Comparison of ENCODE assay signal across 1 cellular context in the genomic region with DNA sequence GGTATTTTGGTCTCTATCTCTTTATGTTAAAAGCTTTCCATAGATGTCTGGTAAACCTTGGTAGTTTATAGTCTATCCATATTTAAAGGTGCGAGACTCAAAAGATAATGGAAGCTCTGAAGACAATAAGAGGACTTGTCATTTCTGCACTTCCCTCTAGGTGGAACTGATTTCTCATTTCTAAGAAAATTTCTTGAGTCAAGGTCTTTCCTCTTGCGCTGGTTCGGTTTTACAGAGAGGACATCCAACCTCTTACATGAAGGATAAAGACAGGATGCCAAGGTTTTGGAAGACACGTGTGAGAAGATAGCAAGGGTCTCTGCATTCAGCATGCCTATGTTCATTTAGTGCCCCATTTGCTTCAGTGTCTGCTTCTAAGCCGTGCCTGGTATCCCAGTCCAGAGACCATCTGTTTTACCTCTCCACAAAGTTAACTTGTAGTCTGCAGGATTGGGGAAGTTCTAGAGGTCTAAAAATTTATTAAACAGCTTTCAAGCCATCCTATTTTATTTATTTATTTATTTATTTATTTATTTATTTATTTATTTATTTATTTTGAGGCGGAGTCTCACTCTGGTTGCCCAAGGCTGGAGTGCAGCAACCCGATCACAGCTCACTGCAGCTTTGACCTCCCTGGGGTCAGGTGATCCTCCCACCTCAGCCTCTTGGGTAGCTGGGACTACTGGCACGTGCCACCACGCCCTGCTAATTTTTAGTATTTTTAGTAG.
TF ChIP-seq lines count a peak whose summit lies in the region.

No MANE protein-coding gene starts in this region.

TF ChIP-seq in HEK293, 187 proteins besides CTCF, POLR2A, EP300 and RAD21 (continued from another document and continues in another):
- TF ChIP-seq, protein P1, sequence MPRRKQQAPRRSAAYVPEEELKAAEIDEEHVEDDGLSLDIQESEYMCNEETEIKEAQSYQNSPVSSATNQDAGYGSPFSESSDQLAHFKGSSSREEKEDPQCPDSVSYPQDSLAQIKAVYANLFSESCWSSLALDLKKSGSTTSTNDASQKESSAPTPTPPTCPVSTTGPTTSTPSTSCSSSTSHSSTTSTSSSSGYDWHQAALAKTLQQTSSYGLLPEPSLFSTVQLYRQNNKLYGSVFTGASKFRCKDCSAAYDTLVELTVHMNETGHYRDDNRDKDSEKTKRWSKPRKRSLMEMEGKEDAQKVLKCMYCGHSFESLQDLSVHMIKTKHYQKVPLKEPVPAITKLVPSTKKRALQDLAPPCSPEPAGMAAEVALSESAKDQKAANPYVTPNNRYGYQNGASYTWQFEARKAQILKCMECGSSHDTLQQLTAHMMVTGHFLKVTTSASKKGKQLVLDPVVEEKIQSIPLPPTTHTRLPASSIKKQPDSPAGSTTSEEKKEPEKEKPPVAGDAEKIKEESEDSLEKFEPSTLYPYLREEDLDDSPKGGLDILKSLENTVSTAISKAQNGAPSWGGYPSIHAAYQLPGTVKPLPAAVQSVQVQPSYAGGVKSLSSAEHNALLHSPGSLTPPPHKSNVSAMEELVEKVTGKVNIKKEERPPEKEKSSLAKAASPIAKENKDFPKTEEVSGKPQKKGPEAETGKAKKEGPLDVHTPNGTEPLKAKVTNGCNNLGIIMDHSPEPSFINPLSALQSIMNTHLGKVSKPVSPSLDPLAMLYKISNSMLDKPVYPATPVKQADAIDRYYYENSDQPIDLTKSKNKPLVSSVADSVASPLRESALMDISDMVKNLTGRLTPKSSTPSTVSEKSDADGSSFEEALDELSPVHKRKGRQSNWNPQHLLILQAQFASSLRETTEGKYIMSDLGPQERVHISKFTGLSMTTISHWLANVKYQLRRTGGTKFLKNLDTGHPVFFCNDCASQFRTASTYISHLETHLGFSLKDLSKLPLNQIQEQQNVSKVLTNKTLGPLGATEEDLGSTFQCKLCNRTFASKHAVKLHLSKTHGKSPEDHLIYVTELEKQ (tag by site-specific recombination; IDR thresholded peaks at IDR 0.05; ENCODE audit: borderline replicate concordance), result peak; percentile 48; the same call in 1 of the 2 replicates
- TF ChIP-seq ZNF140 (tag by site-specific recombination; IDR thresholded peaks at IDR 0.05) (peak; percentile 90), ZNF623 (tag by site-specific recombination; IDR thresholded peaks at IDR 0.05) (peak; percentile 85), ZNF629 (tag by site-specific recombination; IDR thresholded peaks at IDR 0.05) (peak; percentile 71), ZNF530 (tag by site-specific recombination; IDR thresholded peaks at IDR 0.05; ENCODE audit: low read depth) (0 out of 2 replicates have a peak, but pooled peaks have one; percentile 37), SCRT1 (tag by site-specific recombination; IDR thresholded peaks at IDR 0.05; ENCODE audit: borderline replicate concordance) (no peak), ZNF514 (tag by site-specific recombination; IDR thresholded peaks at IDR 0.05) (no peak), GLI2 (tag by site-specific recombination; IDR thresholded peaks at IDR 0.05; ENCODE audit: borderline replicate concordance, low read depth) (peak; percentile 49; the same call in 1 of the 2 replicates), ZNF426 (tag by site-specific recombination; IDR thresholded peaks at IDR 0.05) (peak; percentile 98), KLF7 (tag by site-specific recombination; IDR thresholded peaks at IDR 0.05; ENCODE audit: borderline replicate concordance) (peak; percentile 55; the same call in 1 of the 2 replicates), MYNN (tag by site-specific recombination; IDR thresholded peaks at IDR 0.05; ENCODE audit: borderline replicate concordance) (no peak), KLF10 (tag by site-specific recombination; IDR thresholded peaks at IDR 0.05) (no peak), GLI4 (tag by site-specific recombination; IDR thresholded peaks at IDR 0.05) (no peak), ZNF354C (tag by site-specific recombination; IDR thresholded peaks at IDR 0.05; ENCODE audit: borderline replicate concordance, low read depth) (0 out of 2 replicates have a peak, but pooled peaks have one; percentile 56), ZNF239 (tag by site-specific recombination; IDR thresholded peaks at IDR 0.05) (no peak), ZNF529 (tag by site-specific recombination; IDR thresholded peaks at IDR 0.05; ENCODE audit: insufficient replicate concordance) (peak; percentile 27), ZNF596 (tag by site-specific recombination; IDR thresholded peaks at IDR 0.05) (no peak), ZBTB21 (tag by site-specific recombination; IDR thresholded peaks at IDR 0.05) (peak; percentile 69; the same call in 1 of the 2 replicates), ZNF138 (tag by site-specific recombination; IDR thresholded peaks at IDR 0.05; ENCODE audit: borderline replicate concordance) (0 out of 2 replicates have a peak, but pooled peaks have one; percentile 58), ZNF701 (tag by site-specific recombination; IDR thresholded peaks at IDR 0.05) (no peak), ZBTB1 (tag by site-specific recombination; IDR thresholded peaks at IDR 0.05) (0 out of 2 replicates have a peak, but pooled peaks have one; percentile 45), GFI1B (tag by site-specific recombination; IDR thresholded peaks at IDR 0.05) (peak; percentile 44; the same call in 1 of the 2 replicates)
- TF ChIP-seq, protein P2, sequence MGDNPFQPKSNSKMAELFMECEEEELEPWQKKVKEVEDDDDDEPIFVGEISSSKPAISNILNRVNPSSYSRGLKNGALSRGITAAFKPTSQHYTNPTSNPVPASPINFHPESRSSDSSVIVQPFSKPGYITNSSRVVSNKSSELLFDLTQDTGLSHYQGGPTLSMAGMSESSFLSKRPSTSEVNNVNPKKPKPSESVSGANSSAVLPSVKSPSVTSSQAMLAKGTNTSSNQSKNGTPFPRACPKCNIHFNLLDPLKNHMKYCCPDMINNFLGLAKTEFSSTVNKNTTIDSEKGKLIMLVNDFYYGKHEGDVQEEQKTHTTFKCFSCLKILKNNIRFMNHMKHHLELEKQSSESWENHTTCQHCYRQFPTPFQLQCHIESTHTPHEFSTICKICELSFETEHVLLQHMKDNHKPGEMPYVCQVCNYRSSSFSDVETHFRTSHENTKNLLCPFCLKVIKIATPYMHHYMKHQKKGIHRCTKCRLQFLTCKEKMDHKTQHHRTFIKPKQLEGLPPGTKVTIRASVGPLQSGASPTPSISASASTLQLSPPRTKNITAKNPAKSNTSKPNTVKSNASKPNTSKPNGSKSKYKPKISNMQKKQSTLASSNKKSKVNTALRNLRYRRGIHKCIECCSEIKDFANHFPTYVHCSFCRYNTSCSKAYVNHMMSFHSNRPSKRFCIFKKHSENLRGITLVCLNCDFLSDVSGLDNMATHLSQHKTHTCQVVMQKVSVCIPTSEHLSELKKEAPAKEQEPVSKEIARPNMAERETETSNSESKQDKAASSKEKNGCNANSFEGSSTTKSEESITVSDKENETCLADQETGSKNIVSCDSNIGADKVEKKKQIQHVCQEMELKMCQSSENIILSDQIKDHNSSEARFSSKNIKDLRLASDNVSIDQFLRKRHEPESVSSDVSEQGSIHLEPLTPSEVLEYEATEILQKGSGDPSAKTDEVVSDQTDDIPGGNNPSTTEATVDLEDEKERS (tag by site-specific recombination; IDR thresholded peaks at IDR 0.05), result no peak
- TF ChIP-seq, protein P3, sequence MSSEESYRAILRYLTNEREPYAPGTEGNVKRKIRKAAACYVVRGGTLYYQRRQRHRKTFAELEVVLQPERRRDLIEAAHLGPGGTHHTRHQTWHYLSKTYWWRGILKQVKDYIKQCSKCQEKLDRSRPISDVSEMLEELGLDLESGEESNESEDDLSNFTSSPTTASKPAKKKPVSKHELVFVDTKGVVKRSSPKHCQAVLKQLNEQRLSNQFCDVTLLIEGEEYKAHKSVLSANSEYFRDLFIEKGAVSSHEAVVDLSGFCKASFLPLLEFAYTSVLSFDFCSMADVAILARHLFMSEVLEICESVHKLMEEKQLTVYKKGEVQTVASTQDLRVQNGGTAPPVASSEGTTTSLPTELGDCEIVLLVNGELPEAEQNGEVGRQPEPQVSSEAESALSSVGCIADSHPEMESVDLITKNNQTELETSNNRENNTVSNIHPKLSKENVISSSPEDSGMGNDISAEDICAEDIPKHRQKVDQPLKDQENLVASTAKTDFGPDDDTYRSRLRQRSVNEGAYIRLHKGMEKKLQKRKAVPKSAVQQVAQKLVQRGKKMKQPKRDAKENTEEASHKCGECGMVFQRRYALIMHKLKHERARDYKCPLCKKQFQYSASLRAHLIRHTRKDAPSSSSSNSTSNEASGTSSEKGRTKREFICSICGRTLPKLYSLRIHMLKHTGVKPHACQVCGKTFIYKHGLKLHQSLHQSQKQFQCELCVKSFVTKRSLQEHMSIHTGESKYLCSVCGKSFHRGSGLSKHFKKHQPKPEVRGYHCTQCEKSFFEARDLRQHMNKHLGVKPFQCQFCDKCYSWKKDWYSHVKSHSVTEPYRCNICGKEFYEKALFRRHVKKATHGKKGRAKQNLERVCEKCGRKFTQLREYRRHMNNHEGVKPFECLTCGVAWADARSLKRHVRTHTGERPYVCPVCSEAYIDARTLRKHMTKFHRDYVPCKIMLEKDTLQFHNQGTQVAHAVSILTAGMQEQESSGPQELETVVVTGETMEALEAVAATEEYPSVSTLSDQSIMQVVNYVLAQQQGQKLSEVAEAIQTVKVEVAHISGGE (tag by site-specific recombination; conservative IDR thresholded peaks at IDR 0.05; ENCODE audit: low read depth), result peak; percentile 88
- TF ChIP-seq, protein P4, sequence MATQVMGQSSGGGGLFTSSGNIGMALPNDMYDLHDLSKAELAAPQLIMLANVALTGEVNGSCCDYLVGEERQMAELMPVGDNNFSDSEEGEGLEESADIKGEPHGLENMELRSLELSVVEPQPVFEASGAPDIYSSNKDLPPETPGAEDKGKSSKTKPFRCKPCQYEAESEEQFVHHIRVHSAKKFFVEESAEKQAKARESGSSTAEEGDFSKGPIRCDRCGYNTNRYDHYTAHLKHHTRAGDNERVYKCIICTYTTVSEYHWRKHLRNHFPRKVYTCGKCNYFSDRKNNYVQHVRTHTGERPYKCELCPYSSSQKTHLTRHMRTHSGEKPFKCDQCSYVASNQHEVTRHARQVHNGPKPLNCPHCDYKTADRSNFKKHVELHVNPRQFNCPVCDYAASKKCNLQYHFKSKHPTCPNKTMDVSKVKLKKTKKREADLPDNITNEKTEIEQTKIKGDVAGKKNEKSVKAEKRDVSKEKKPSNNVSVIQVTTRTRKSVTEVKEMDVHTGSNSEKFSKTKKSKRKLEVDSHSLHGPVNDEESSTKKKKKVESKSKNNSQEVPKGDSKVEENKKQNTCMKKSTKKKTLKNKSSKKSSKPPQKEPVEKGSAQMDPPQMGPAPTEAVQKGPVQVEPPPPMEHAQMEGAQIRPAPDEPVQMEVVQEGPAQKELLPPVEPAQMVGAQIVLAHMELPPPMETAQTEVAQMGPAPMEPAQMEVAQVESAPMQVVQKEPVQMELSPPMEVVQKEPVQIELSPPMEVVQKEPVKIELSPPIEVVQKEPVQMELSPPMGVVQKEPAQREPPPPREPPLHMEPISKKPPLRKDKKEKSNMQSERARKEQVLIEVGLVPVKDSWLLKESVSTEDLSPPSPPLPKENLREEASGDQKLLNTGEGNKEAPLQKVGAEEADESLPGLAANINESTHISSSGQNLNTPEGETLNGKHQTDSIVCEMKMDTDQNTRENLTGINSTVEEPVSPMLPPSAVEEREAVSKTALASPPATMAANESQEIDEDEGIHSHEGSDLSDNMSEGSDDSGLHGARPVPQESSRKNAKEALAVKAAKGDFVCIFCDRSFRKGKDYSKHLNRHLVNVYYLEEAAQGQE (tag by site-specific recombination; IDR thresholded peaks at IDR 0.05), result peak; percentile 81
- TF ChIP-seq, protein P5, sequence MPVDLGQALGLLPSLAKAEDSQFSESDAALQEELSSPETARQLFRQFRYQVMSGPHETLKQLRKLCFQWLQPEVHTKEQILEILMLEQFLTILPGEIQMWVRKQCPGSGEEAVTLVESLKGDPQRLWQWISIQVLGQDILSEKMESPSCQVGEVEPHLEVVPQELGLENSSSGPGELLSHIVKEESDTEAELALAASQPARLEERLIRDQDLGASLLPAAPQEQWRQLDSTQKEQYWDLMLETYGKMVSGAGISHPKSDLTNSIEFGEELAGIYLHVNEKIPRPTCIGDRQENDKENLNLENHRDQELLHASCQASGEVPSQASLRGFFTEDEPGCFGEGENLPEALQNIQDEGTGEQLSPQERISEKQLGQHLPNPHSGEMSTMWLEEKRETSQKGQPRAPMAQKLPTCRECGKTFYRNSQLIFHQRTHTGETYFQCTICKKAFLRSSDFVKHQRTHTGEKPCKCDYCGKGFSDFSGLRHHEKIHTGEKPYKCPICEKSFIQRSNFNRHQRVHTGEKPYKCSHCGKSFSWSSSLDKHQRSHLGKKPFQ (tag by site-specific recombination; IDR thresholded peaks at IDR 0.05), result no peak
- TF ChIP-seq, protein P6, sequence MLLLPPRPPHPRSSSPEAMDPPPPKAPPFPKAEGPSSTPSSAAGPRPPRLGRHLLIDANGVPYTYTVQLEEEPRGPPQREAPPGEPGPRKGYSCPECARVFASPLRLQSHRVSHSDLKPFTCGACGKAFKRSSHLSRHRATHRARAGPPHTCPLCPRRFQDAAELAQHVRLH (tag by site-specific recombination; IDR thresholded peaks at IDR 0.05), result peak; percentile 56; the same call in 1 of the 2 replicates
- TF ChIP-seq, protein P7, sequence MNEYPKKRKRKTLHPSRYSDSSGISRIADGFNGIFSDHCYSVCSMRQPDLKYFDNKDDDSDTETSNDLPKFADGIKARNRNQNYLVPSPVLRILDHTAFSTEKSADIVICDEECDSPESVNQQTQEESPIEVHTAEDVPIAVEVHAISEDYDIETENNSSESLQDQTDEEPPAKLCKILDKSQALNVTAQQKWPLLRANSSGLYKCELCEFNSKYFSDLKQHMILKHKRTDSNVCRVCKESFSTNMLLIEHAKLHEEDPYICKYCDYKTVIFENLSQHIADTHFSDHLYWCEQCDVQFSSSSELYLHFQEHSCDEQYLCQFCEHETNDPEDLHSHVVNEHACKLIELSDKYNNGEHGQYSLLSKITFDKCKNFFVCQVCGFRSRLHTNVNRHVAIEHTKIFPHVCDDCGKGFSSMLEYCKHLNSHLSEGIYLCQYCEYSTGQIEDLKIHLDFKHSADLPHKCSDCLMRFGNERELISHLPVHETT (tag by site-specific recombination; IDR thresholded peaks at IDR 0.05), result 0 out of 2 replicates have a peak, but pooled peaks have one; percentile 30
- TF ChIP-seq, protein P8, sequence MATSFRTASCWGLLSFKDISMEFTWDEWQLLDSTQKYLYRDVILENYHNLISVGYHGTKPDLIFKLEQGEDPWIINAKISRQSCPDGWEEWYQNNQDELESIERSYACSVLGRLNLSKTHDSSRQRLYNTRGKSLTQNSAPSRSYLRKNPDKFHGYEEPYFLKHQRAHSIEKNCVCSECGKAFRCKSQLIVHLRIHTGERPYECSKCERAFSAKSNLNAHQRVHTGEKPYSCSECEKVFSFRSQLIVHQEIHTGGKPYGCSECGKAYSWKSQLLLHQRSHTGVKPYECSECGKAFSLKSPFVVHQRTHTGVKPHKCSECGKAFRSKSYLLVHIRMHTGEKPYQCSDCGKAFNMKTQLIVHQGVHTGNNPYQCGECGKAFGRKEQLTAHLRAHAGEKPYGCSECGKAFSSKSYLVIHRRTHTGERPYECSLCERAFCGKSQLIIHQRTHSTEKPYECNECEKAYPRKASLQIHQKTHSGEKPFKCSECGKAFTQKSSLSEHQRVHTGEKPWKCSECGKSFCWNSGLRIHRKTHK (tag by site-specific recombination; IDR thresholded peaks at IDR 0.05), result no peak
- TF ChIP-seq, protein P9, sequence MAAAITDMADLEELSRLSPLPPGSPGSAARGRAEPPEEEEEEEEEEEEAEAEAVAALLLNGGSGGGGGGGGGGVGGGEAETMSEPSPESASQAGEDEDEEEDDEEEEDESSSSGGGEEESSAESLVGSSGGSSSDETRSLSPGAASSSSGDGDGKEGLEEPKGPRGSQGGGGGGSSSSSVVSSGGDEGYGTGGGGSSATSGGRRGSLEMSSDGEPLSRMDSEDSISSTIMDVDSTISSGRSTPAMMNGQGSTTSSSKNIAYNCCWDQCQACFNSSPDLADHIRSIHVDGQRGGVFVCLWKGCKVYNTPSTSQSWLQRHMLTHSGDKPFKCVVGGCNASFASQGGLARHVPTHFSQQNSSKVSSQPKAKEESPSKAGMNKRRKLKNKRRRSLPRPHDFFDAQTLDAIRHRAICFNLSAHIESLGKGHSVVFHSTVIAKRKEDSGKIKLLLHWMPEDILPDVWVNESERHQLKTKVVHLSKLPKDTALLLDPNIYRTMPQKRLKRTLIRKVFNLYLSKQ (tag by site-specific recombination; IDR thresholded peaks at IDR 0.05; ENCODE audit: borderline replicate concordance), result 0 out of 2 replicates have a peak, but pooled peaks have one; percentile 65
